Comparison of ENCODE assay signal across 1 cellular context in genomic region chr14:55433880-55434804, GRCh38.
TF ChIP-seq lines count a peak whose summit lies in the region.

No MANE protein-coding gene starts in this region.

TF ChIP-seq in A549, 52 proteins besides CTCF, POLR2A, EP300 and RAD21:
- TF ChIP-seq MAFK (IDR thresholded peaks at IDR 0.05; ENCODE audit: partially characterized antibody) (peak; percentile 68), CHD2 (IDR thresholded peaks at IDR 0.05; ENCODE audit: low read length, partially characterized antibody) (no peak)
